ENCODE assay signal across 12 cellular contexts in genomic region chr11:46912526-46913150, GRCh38. TPM values are rescaled to one million over a fixed set of nuclear protein-coding genes. Genes with fewer than 3 reads are reported as not detected.
DNase-seq lines count a peak whose midpoint lies in the region; ATAC-seq, FAIRE-seq and TF ChIP-seq lines count a peak whose summit lies in the region.
"Had no signal": no experiment of that assay in that cellular context is flagged by ENCODE, and none has a peak within 500 bp of the region (broad histone marks: within the 10 kb centered on the region; RNA-seq: fewer than 3 reads in every experiment).

No MANE protein-coding gene starts in this region.

- H3K4me1 ChIP-seq in mucosa of descending colon (ENCODE audit: low read depth) = peaks cover 8% of the 10 kb centered on the region

- ATAC-seq in mucosa of descending colon = peak; percentile 54
- ATAC-seq in HG02798 (IDR thresholded peaks at IDR 0.05; ENCODE audit: poor library complexity, unreplicated experiment) = no peak
- ATAC-seq: stimulated activated naive B cell treated with anti-CD40 and anti-IgM and Interleukin-4, amounts not matched to agents 10 μg/mL and 1 μg/mL and 100 μg/mL, for 72 hours had no signal

- no peak for TF ChIP-seq CTCF in mucosa of descending colon (IDR thresholded peaks at IDR 0.05)

- no peaks in the 10 kb centered on the region for H3K9me3 ChIP-seq in mucosa of descending colon

- no peaks in the 10 kb centered on the region for H3K36me3 ChIP-seq in mucosa of descending colon (ENCODE audit: low read depth)

- intact Hi-C loops in mucosa of descending colon (cut with DNase I, micrococcal nuclease) = loop anchor here in 1 of 2 donors (10.0 kb wide), 1 partner anchor 242 kb away; no protein-coding TSS in a partner anchor

- DNase-seq in DMS79 treated with DMSO at 0.1 percent for 48 hours (lab: John Stamatoyannopoulos, UW) (peak; percentile 53), NCI-H2107 treated with DMSO at 0.1 percent for 48 hours (lab: John Stamatoyannopoulos, UW; ENCODE audit: unreplicated experiment) (peak; percentile 68), caudate nucleus (lab: John Stamatoyannopoulos, UW) (peak in 23 of 61 donors; percentile 24 to 66 (median 44)), mucosa of descending colon (peak in 2 of 3 donors; percentile 37 to 60), SKM-1 treated with dmso at 0.1 percent for 144 hours (lab: John Stamatoyannopoulos, UW; ENCODE audit: unreplicated experiment) (no peak), GF-D8 (lab: John Stamatoyannopoulos, UW) (no peak), GM12891 (ENCODE audit: insufficient read length, low spot score) (no peak)
- DNase-seq: activated CD4-positive, alpha-beta T cell treated with anti-CD3 and anti-CD28 coated beads, Interleukin-2, amount 50 U/mL, for 1 hour; CD4-positive, CD25-positive, alpha-beta regulatory T cell; naive B cell; stimulated activated naive B cell treated with anti-CD40 and anti-IgM and Interleukin-4, amounts not matched to agents 10 μg/mL and 1 μg/mL and 100 μg/mL, for 72 hours had no signal

- H3K4me3 ChIP-seq in mucosa of descending colon = no peak overlapping the region

- no peak for TF ChIP-seq POLR2A in GM12891 (IDR thresholded peaks at IDR 0.05; ENCODE audit: low read depth, low read length)

- FAIRE-seq in GM12891 (lab: Jason Lieb, UNC) = no peak

- H3K27ac ChIP-seq in caudate nucleus (ENCODE audit: low read depth, low read length) = peak overlapping the region; percentile 4

TF ChIP-seq in GM12891, 5 proteins besides CTCF, POLR2A, EP300 and RAD21:
- TF ChIP-seq POLR2AphosphoS5 (IDR thresholded peaks at IDR 0.05; ENCODE audit: low read depth, low read length) (no peak), SPI1 (IDR thresholded peaks at IDR 0.05; ENCODE audit: low read depth, low read length) (no peak), PAX5 (IDR thresholded peaks at IDR 0.05; ENCODE audit: insufficient read depth, low read length, severe bottlenecking) (no peak), TAF1 (IDR thresholded peaks at IDR 0.05; ENCODE audit: low read depth, low read length) (no peak), POU2F2 (IDR thresholded peaks at IDR 0.05; ENCODE audit: low read depth, low read length) (no peak)

RNA-seq across cellular contexts. Expression of gene LRP4, which starts 5.7 kb away (rescaled TPM):
- total RNA-seq in mucosa of descending colon = 10 to 100 TPM; 19.7 to 50.0 (median 35.3) TPM
- 0.58 TPM for polyA plus RNA-seq in GM12891 (2012; ENCODE audit: low read depth, missing spikeins)
- polyA plus RNA-seq: CD4-positive, CD25-positive, alpha-beta regulatory T cell had no signal

RNA-seq across cellular contexts. Expression of gene CSTPP1, which starts 23.9 kb away (rescaled TPM):
- total RNA-seq in mucosa of descending colon = 10 to 100 TPM; 31.9 to 41.1 (median 32.8) TPM
- 27.1 TPM for polyA plus RNA-seq in GM12891 (2012; ENCODE audit: low read depth, missing spikeins)

Comparison
In these comparisons a context has a peak if more than half of its experiments do, and no peak if none do; other contexts are left out.
1. DNase-seq: peak in DMS79 treated with DMSO at 0.1 percent for 48 hours (single experiment), NCI-H2107 treated with DMSO at 0.1 percent for 48 hours (single experiment) and mucosa of descending colon (2 of 3); none in SKM-1 treated with dmso at 0.1 percent for 144 hours (single experiment), GF-D8 (single experiment) and GM12891 (single experiment).